11 cellular contexts compared by ENCODE assay signal in genomic region chr19:32642771-32643170, GRCh38. TPM values are rescaled to one million over a fixed set of nuclear protein-coding genes. Genes with fewer than 3 reads are reported as not detected.
DNase-seq lines count a peak whose midpoint lies in the region; ATAC-seq and TF ChIP-seq lines count a peak whose summit lies in the region.
"Had no signal": no experiment of that assay in that cellular context is flagged by ENCODE, and none has a peak within 500 bp of the region (broad histone marks: within the 10 kb centered on the region; RNA-seq: fewer than 3 reads in every experiment).

No MANE protein-coding gene starts in this region.

- peaks cover 52% of the 10 kb centered on the region for H3K36me3 Mint-ChIP-seq in activated naive CD8-positive, alpha-beta T cell treated with anti-CD3 and anti-CD28 coated beads, Interleukin-2, amount 50 U/mL, for 24 hours (ENCODE audit: low read depth)
- H3K36me3 Mint-ChIP-seq in Caco-2 (ENCODE audit: insufficient read depth, unreplicated experiment), result peaks cover 85% of the 10 kb centered on the region

- no peak for TF ChIP-seq CTCF in GM13977 (IDR thresholded peaks at IDR 0.05; ENCODE audit: extremely low read depth, insufficient read depth, missing control alignments)
- TF ChIP-seq CTCF in Caco-2 (IDR thresholded peaks at IDR 0.05; ENCODE audit: insufficient read depth in 1 of 2, low read depth in 1 of 2, low read length in 1 of 2, severe bottlenecking in 1 of 2, unreplicated experiment in 1 of 2), result no peak

- H3K9me3 ChIP-seq in Caco-2, result no peaks in the 10 kb centered on the region
- H3K9me3 ChIP-seq: colonic mucosa had no signal

- H3K9me3 Mint-ChIP-seq in activated naive CD8-positive, alpha-beta T cell treated with anti-CD3 and anti-CD28 coated beads, Interleukin-2, amount 50 U/mL, for 24 hours, result no peaks in the 10 kb centered on the region
- no peaks in the 10 kb centered on the region for H3K9me3 Mint-ChIP-seq in Caco-2 (ENCODE audit: unreplicated experiment)
- H3K9me3 Mint-ChIP-seq: HFFc6 had no signal

- H3K27me3 ChIP-seq in Caco-2 (replicated peaks; ENCODE audit: control insufficient read depth, insufficient read depth, low read length), result no peaks in the 10 kb centered on the region
- H3K27me3 ChIP-seq: colonic mucosa had no signal

- no peaks in the 10 kb centered on the region for H3K4me1 ChIP-seq in Caco-2
- H3K4me1 ChIP-seq: colonic mucosa had no signal

- intact Hi-C loops in Caco-2 (cut with micrococcal nuclease; ENCODE audit: unreplicated experiment), result no loop called here

- no peak overlapping the region for H3K4me3 ChIP-seq in Jurkat, Clone E6-1 (ENCODE audit: low read length)
- no peak overlapping the region for H3K4me3 ChIP-seq in Caco-2 (ENCODE audit: low read depth, low read length)
- H3K4me3 ChIP-seq: colonic mucosa had no signal

- no peak overlapping the region for H3K4me3 Mint-ChIP-seq in activated naive CD8-positive, alpha-beta T cell treated with anti-CD3 and anti-CD28 coated beads, Interleukin-2, amount 50 U/mL, for 24 hours
- no peak overlapping the region for H3K4me3 Mint-ChIP-seq in Caco-2 (ENCODE audit: unreplicated experiment)
- H3K4me3 Mint-ChIP-seq: HFFc6 had no signal

- in situ Hi-C loops in GM13977 (cut with MboI; ENCODE audit: low pct_unique_long_range_greater_than_20kb, low sequenced_read_pairs, unreplicated experiment), result no loop called here

- CTCF ChIA-PET in HEK293T (lab: Yijun Ruan, JAX) (no interaction called here), Caco-2 (lab: Charles Lee) (no interaction called here)

- POLR2A ChIA-PET in HEK293T (lab: Yijun Ruan, JAX), result no interaction called here
- POLR2A ChIA-PET in Caco-2 (lab: Charles Lee), result no interaction called here

- peaks cover 43% of the 10 kb centered on the region for H3K4me1 Mint-ChIP-seq in activated naive CD8-positive, alpha-beta T cell treated with anti-CD3 and anti-CD28 coated beads, Interleukin-2, amount 50 U/mL, for 24 hours
- H3K4me1 Mint-ChIP-seq in Caco-2 (ENCODE audit: low read depth, unreplicated experiment), result no peaks in the 10 kb centered on the region

- no TSS peak for BruUV-seq in Caco-2 (replicated peaks; lab: Mats Ljungman, UMichigan)

- peak; percentile 98 for ATAC-seq in activated naive CD8-positive, alpha-beta T cell treated with anti-CD3 and anti-CD28 coated beads, Interleukin-2, amount 50 U/mL, for 24 hours

- no peaks in the 10 kb centered on the region for H3K27me3 Mint-ChIP-seq in activated naive CD8-positive, alpha-beta T cell treated with anti-CD3 and anti-CD28 coated beads, Interleukin-2, amount 50 U/mL, for 24 hours
- H3K27me3 Mint-ChIP-seq in Caco-2 (ENCODE audit: insufficient read depth, unreplicated experiment), result no peaks in the 10 kb centered on the region

- H3K27ac Mint-ChIP-seq in activated naive CD8-positive, alpha-beta T cell treated with anti-CD3 and anti-CD28 coated beads, Interleukin-2, amount 50 U/mL, for 24 hours, result no peak overlapping the region
- no peak overlapping the region for H3K27ac Mint-ChIP-seq in Caco-2 (ENCODE audit: unreplicated experiment)
- H3K27ac Mint-ChIP-seq: HFFc6 had no signal

- DNase-seq in Jurkat, Clone E6-1 (ENCODE audit: low read depth, low spot score), result peak; percentile 89
- DNase-seq in activated CD8-positive, alpha-beta memory T cell treated with anti-CD3 and anti-CD28 coated beads for 24 hours, result peak; percentile 78
- peak; percentile 64 for DNase-seq in activated naive CD8-positive, alpha-beta T cell treated with anti-CD3 and anti-CD28 coated beads, Interleukin-2, amount 50 U/mL, for 24 hours
- peak; percentile 7 to 58 (median 22) for DNase-seq in stimulated activated CD4-positive, alpha-beta T cell treated with anti-CD3 and anti-CD28 coated beads, TNF-alpha, amount 100 ng/mL, for 24 hours (ENCODE audit: low read depth in 3 of 3)
- DNase-seq in GM13977 (ENCODE audit: low spot score), result no peak
- no peak for DNase-seq in HEK293T (ENCODE audit: extremely low spot score)
- DNase-seq in foreskin melanocyte, result no peak
- no peak for DNase-seq in Caco-2
- DNase-seq: colonic mucosa, HFFc6, NCI-H1092 had no signal

- peaks cover 3% of the 10 kb centered on the region for H3K36me3 ChIP-seq in Caco-2 (ENCODE audit: control insufficient read depth, insufficient read depth, low read length)
- H3K36me3 ChIP-seq: colonic mucosa had no signal

TF ChIP-seq in HEK293T, 16 proteins besides CTCF, POLR2A, EP300 and RAD21:
- TF ChIP-seq CTBP1 (IDR thresholded peaks at IDR 0.05; ENCODE audit: borderline replicate concordance) (no peak), HDGF (IDR thresholded peaks at IDR 0.05; ENCODE audit: borderline replicate concordance) (no peak), ZNF384 (IDR thresholded peaks at IDR 0.05) (no peak), ARNT (IDR thresholded peaks at IDR 0.05) (no peak), BHLHE40 (IDR thresholded peaks at IDR 0.05; ENCODE audit: borderline replicate concordance) (no peak), FOXA1 (IDR thresholded peaks at IDR 0.05) (no peak), FOXM1 (IDR thresholded peaks at IDR 0.05; ENCODE audit: borderline replicate concordance) (no peak), SUZ12 (IDR thresholded peaks at IDR 0.05) (no peak), LEF1 (IDR thresholded peaks at IDR 0.05; ENCODE audit: borderline replicate concordance) (no peak), NFRKB (IDR thresholded peaks at IDR 0.05) (no peak), L3MBTL2 (conservative IDR thresholded peaks at IDR 0.05) (no peak), FOXK2 (IDR thresholded peaks at IDR 0.05) (no peak)
TF ChIP-seq in HEK293T: peak in this region for 0.

RNA-seq across cellular contexts. Expression of gene ANKRD27, which starts 32.2 kb away (rescaled TPM):
- 31.2 TPM for polyA plus RNA-seq in Jurkat, Clone E6-1 (2012; ENCODE audit: insufficient read depth, insufficient read length)
- total RNA-seq in Caco-2 (2022), result 53.9 and 54.3 TPM in 2 replicates

RNA-seq across cellular contexts. Expression of gene RGS9BP, which starts 32.9 kb away (rescaled TPM):
- not detected for polyA plus RNA-seq in Jurkat, Clone E6-1 (2012; ENCODE audit: insufficient read depth, insufficient read length)
- total RNA-seq in Caco-2 (2022), result 0.75 and 1.0 TPM in 2 replicates

RNA-seq across cellular contexts. Expression of gene NUDT19, which starts 48.9 kb away (rescaled TPM):
- not detected for polyA plus RNA-seq in Jurkat, Clone E6-1 (2012; ENCODE audit: insufficient read depth, insufficient read length)
- total RNA-seq in Caco-2 (2022), result 24.0 and 24.4 TPM in 2 replicates

Comparison
In these comparisons a context has a peak if more than half of its experiments do, and no peak if none do; other contexts are left out.
1. DNase-seq: peak in Jurkat, Clone E6-1 (single experiment), activated CD8-positive, alpha-beta memory T cell treated with anti-CD3 and anti-CD28 coated beads for 24 hours (single experiment), activated naive CD8-positive, alpha-beta T cell treated with anti-CD3 and anti-CD28 coated beads, Interleukin-2, amount 50 U/mL, for 24 hours (single experiment) and stimulated activated CD4-positive, alpha-beta T cell treated with anti-CD3 and anti-CD28 coated beads, TNF-alpha, amount 100 ng/mL, for 24 hours (3 of 3); none in GM13977 (single experiment), HEK293T (single experiment), foreskin melanocyte (single experiment) and Caco-2 (0 of 2).